In the genomic region with DNA sequence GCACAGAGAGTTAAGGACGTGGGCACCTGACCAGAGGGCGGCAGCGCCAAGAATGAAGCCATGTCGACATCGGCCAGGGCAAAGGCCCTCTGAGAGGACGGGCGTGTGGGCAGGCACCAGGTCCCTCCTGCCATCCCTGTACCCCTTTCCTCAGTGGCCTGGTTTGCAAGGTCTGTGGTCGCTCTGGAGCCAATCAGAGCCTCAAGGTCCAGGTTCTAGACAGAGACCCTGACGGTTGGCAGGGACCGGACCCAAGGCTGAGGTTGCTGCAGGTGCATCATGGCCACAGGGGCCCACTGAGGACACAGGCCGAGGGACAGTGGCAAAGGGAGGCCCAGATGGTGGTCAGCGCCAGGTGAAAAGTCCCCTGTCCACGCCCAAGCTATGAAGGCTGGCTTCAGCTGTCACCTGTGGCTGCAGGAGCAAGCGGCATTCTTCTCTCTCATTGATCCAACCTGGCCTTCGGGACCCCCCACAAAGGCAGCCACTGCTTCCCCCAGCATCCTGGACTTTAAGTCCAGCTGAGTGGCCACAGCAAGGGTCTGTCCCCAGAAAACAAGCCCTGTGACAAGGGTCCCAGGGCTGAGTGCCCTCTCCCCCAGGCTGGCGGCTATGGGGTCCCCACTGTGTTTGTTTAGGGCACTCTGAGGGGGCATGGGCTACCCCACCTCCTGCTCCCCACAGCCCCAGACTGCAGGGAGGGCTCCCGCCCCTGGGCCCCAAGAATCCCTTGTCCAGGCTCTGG, we compare ENCODE assay signal across 30 cellular contexts. TPM values are rescaled to one million over a fixed set of nuclear protein-coding genes. Genes with fewer than 3 reads are reported as not detected.
DNase-seq lines count a peak whose midpoint lies in the region; ATAC-seq and TF ChIP-seq lines count a peak whose summit lies in the region.
"Had no signal": no experiment of that assay in that cellular context is flagged by ENCODE, and none has a peak within 500 bp of the region (broad histone marks: within the 10 kb centered on the region; RNA-seq: fewer than 3 reads in every experiment).

No MANE protein-coding gene starts in this region.

- H2AK5ac ChIP-seq in mesendoderm (ENCODE audit: low read length): no peak overlapping the region

- no peak overlapping the region for H4K5ac ChIP-seq in mesendoderm (ENCODE audit: low read length)

- H3K9me3 ChIP-seq in heart left ventricle: no peaks in the 10 kb centered on the region
- no peaks in the 10 kb centered on the region for H3K9me3 ChIP-seq in right atrium auricular region
- H3K9me3 ChIP-seq: A549, colonic mucosa, testis, vagina had no signal

- no peak overlapping the region for H3K4ac ChIP-seq in mesendoderm (ENCODE audit: low read depth, low read length)

- no peak overlapping the region for H3K9ac ChIP-seq in mesendoderm (ENCODE audit: low read length)

- peaks cover 5% of the 10 kb centered on the region for H3K79me1 ChIP-seq in mesendoderm (ENCODE audit: low read length)

- H2BK5ac ChIP-seq in mesendoderm (ENCODE audit: low read length): no peak overlapping the region

- 89 to 95% (median 94%) methylated on average over 16 to 17 of the region's 17 CpGs for WGBS in heart left ventricle, 4 donors
- WGBS in mesendoderm (ENCODE audit: extremely low coverage, insufficient coverage, low lambda C conversion rate): no CpG with 5 or more reads among the region's 17 CpGs

- H3K18ac ChIP-seq in mesendoderm (ENCODE audit: low read length): no peak overlapping the region

- DNase-seq in heart left ventricle (peak in 3 of 5 donors; percentile 14 to 21 (median 18)), right atrium auricular region (ENCODE audit: low spot score) (no peak), left ventricle myocardium superior (peak; percentile 15), posterior vena cava (ENCODE audit: low spot score) (peak; percentile 55), SIG-M5 treated with dmso at 0.1 percent for 504 hours (lab: John Stamatoyannopoulos, UW; ENCODE audit: unreplicated experiment) (no peak), mesendoderm (no peak), endothelial cell (ENCODE audit: low spot score) (no peak)
- no peak for DNase-seq in stimulated activated CD4-positive, alpha-beta T cell treated with anti-CD3 and anti-CD28 coated beads, Interleukin-4, amount 100 ng/mL, for 4 hours
- DNase-seq: activated CD4-positive, alpha-beta T cell treated with anti-CD3 and anti-CD28 coated beads, Interleukin-2, amount 50 U/mL, for 48 hours; activated CD8-positive, alpha-beta memory T cell treated with anti-CD3 and anti-CD28 coated beads, Interleukin-2, amount 50 U/mL, for 4 hours; activated naive CD4-positive, alpha-beta T cell treated with anti-CD3 and anti-CD28 coated beads, Interleukin-2, amount 10 ng/mL, durations not matched to agents 7 days and 5 days; AML-193; amniotic stem cell; colonic mucosa; DMS 273 treated with DMSO at 0.1 percent for 48 hours; effector memory CD4-positive, alpha-beta T cell; EL; erythroblast; head of caudate nucleus; kidney glomerular epithelial cell; NCI-H446; testis had no signal

- H3K4me1 ChIP-seq in heart left ventricle (peaks cover 0 to 13% (median 0%) of the 10 kb centered on the region in 12 donors), right atrium auricular region (peaks cover 0 to 11% of the 10 kb centered on the region in 2 donors), mesendoderm (ENCODE audit: control insufficient read depth, low read depth, low read length) (no peaks in the 10 kb centered on the region)
- H3K4me1 ChIP-seq: A549, colonic mucosa, testis had no signal

- H4K8ac ChIP-seq in mesendoderm (ENCODE audit: low read depth, low read length): no peak overlapping the region

- H3K27me3 ChIP-seq in heart left ventricle: no peaks in the 10 kb centered on the region
- no peaks in the 10 kb centered on the region for H3K27me3 ChIP-seq in right atrium auricular region
- no peaks in the 10 kb centered on the region for H3K27me3 ChIP-seq in mesendoderm (ENCODE audit: insufficient read depth, low read length, poor library complexity)
- H3K27me3 ChIP-seq: colonic mucosa, testis, vagina had no signal

- no peak overlapping the region for H3K27ac ChIP-seq in heart left ventricle
- no peak overlapping the region for H3K27ac ChIP-seq in right atrium auricular region
- no peak overlapping the region for H3K27ac ChIP-seq in mesendoderm (ENCODE audit: low read depth, low read length)
- H3K27ac ChIP-seq: A549, colonic mucosa, testis, vagina had no signal

- H3K4me2 ChIP-seq in mesendoderm (ENCODE audit: low read length): no peak overlapping the region
- H3K4me2 ChIP-seq: A549, GM23338 had no signal

- H3K56ac ChIP-seq in mesendoderm (ENCODE audit: low read length): no peak overlapping the region

- H3K79me2 ChIP-seq in mesendoderm (ENCODE audit: control insufficient read depth, insufficient read depth, low read length): peaks cover 6% of the 10 kb centered on the region

- no peak for TF ChIP-seq CTCF in heart left ventricle (IDR thresholded peaks at IDR 0.05)
- no peak for TF ChIP-seq CTCF in right atrium auricular region (IDR thresholded peaks at IDR 0.05)
- no peak for TF ChIP-seq CTCF in endothelial cell (IDR thresholded peaks at IDR 0.05; ENCODE audit: unreplicated experiment)

- H3K27ac Mint-ChIP-seq in endothelial cell (ENCODE audit: unreplicated experiment): no peak overlapping the region
- H3K27ac Mint-ChIP-seq: activated naive CD4-positive, alpha-beta T cell treated with anti-CD3 and anti-CD28 coated beads, Interleukin-2, amount 10 ng/mL, durations not matched to agents 7 days and 5 days; activated T-helper 1 cell treated with anti-CD3 and anti-CD28 coated beads, Interleukin-12 subunit alpha, Interleukin-12 subunit beta, Interleukin-2, Interleukin-4 antibody, amounts not matched to agents 30 ng/mL and 10 ng/mL and 1 ng/mL, durations not matched to agents 14 hours and 24 hours and 36 hours; CD8-positive, alpha-beta memory T cell; GM23338; stimulated activated effector memory CD8-positive, alpha-beta T cell treated with anti-CD3 and anti-CD28 coated beads, Interleukin-12 subunit alpha, Interleukin-12 subunit beta, amount 100 ng/mL, for 72 hours had no signal

- H3K36me3 ChIP-seq in heart left ventricle (peaks cover 0 to 3% (median 0%) of the 10 kb centered on the region in 9 donors), right atrium auricular region (no peaks in the 10 kb centered on the region), mesendoderm (ENCODE audit: control insufficient read depth, insufficient read depth, low read length) (no peaks in the 10 kb centered on the region)
- H3K36me3 ChIP-seq: colonic mucosa, vagina had no signal

- no peak overlapping the region for H2BK15ac ChIP-seq in mesendoderm (replicated peaks; ENCODE audit: low read depth)

- no peaks in the 10 kb centered on the region for H3K9me3 Mint-ChIP-seq in endothelial cell (ENCODE audit: unreplicated experiment)
- H3K9me3 Mint-ChIP-seq: activated naive CD4-positive, alpha-beta T cell treated with anti-CD3 and anti-CD28 coated beads, Interleukin-2, amount 10 ng/mL, durations not matched to agents 7 days and 5 days; activated T-helper 1 cell treated with anti-CD3 and anti-CD28 coated beads, Interleukin-12 subunit alpha, Interleukin-12 subunit beta, Interleukin-2, Interleukin-4 antibody, amounts not matched to agents 30 ng/mL and 10 ng/mL and 1 ng/mL, durations not matched to agents 14 hours and 24 hours and 36 hours; CD8-positive, alpha-beta memory T cell; GM23338; memory B cell; stimulated activated effector memory CD8-positive, alpha-beta T cell treated with anti-CD3 and anti-CD28 coated beads, Interleukin-12 subunit alpha, Interleukin-12 subunit beta, amount 100 ng/mL, for 72 hours had no signal

- H3K27me3 Mint-ChIP-seq in endothelial cell (ENCODE audit: unreplicated experiment): peaks cover 5% of the 10 kb centered on the region
- H3K27me3 Mint-ChIP-seq: activated naive CD4-positive, alpha-beta T cell treated with anti-CD3 and anti-CD28 coated beads, Interleukin-2, amount 10 ng/mL, durations not matched to agents 7 days and 5 days; CD8-positive, alpha-beta memory T cell; memory B cell had no signal

- no peak overlapping the region for H2BK120ac ChIP-seq in mesendoderm (ENCODE audit: low read depth, low read length)

- H3K36me3 Mint-ChIP-seq in endothelial cell (ENCODE audit: low read depth, unreplicated experiment): peaks cover 4% of the 10 kb centered on the region
- H3K36me3 Mint-ChIP-seq: activated naive CD4-positive, alpha-beta T cell treated with anti-CD3 and anti-CD28 coated beads, Interleukin-2, amount 10 ng/mL, durations not matched to agents 7 days and 5 days; CD8-positive, alpha-beta memory T cell; stimulated activated effector memory CD8-positive, alpha-beta T cell treated with anti-CD3 and anti-CD28 coated beads, Interleukin-12 subunit alpha, Interleukin-12 subunit beta, amount 100 ng/mL, for 72 hours had no signal

- no peak overlapping the region for H3K4me3 Mint-ChIP-seq in endothelial cell (ENCODE audit: unreplicated experiment)
- H3K4me3 Mint-ChIP-seq: activated naive CD4-positive, alpha-beta T cell treated with anti-CD3 and anti-CD28 coated beads, Interleukin-2, amount 10 ng/mL, durations not matched to agents 7 days and 5 days; activated T-helper 1 cell treated with anti-CD3 and anti-CD28 coated beads, Interleukin-12 subunit alpha, Interleukin-12 subunit beta, Interleukin-2, Interleukin-4 antibody, amounts not matched to agents 30 ng/mL and 10 ng/mL and 1 ng/mL, durations not matched to agents 14 hours and 24 hours and 36 hours; CD8-positive, alpha-beta memory T cell; GM23338; stimulated activated effector memory CD8-positive, alpha-beta T cell treated with anti-CD3 and anti-CD28 coated beads, Interleukin-12 subunit alpha, Interleukin-12 subunit beta, amount 100 ng/mL, for 72 hours had no signal

- no peak overlapping the region for H3K23ac ChIP-seq in mesendoderm (ENCODE audit: low read length)

- H3K4me3 ChIP-seq in heart left ventricle (no peak overlapping the region), right atrium auricular region (no peak overlapping the region), mesendoderm (ENCODE audit: low read length) (no peak overlapping the region)
- H3K4me3 ChIP-seq: A549, colonic mucosa, GM23338, testis, vagina had no signal

- TF ChIP-seq POLR2A in heart left ventricle (IDR thresholded peaks at IDR 0.05): no peak

- intact Hi-C loops in heart left ventricle (cut with DNase I): no loop called here
- intact Hi-C loops in left ventricle myocardium superior (cut with micrococcal nuclease): no loop called here
- intact Hi-C loops in posterior vena cava (cut with DNase I): loop anchor here in 1 of 2 donors (10.0 kb wide), 1 partner anchor 78 kb away; no protein-coding TSS in a partner anchor

- H3K4me1 Mint-ChIP-seq in endothelial cell (ENCODE audit: unreplicated experiment): peaks cover 14% of the 10 kb centered on the region
- H3K4me1 Mint-ChIP-seq: activated naive CD4-positive, alpha-beta T cell treated with anti-CD3 and anti-CD28 coated beads, Interleukin-2, amount 10 ng/mL, durations not matched to agents 7 days and 5 days; CD8-positive, alpha-beta memory T cell had no signal

- ATAC-seq in heart left ventricle (no peak), left ventricle myocardium superior (no peak)
- ATAC-seq: A549; activated CD4-positive, CD25-positive, alpha-beta regulatory T cell treated with anti-CD3 and anti-CD28 coated beads, Interleukin-2, amount 50 U/mL, for 24 hours; GM23338; stimulated activated effector memory CD8-positive, alpha-beta T cell treated with anti-CD3 and anti-CD28 coated beads, Interleukin-12 subunit alpha, Interleukin-12 subunit beta, amount 100 ng/mL, for 72 hours had no signal

RNA-seq across cellular contexts. Expression of gene VAV2, which starts 48.9 kb away (rescaled TPM):
- 1 to 10 TPM; 3.4 to 9.9 (median 5.3) TPM for total RNA-seq in heart left ventricle
- polyA plus RNA-seq in heart left ventricle: 1 to 10 TPM; 3.3 to 6.5 TPM
- total RNA-seq in right atrium auricular region: 1 to 10 TPM; 3.4 to 6.0 TPM
- 6.1 TPM for total RNA-seq in left ventricle myocardium superior
- 10 to 100 TPM; 12.9 to 17.9 TPM for total RNA-seq in posterior vena cava
- 12.2 TPM for polyA plus RNA-seq in mesendoderm (2013, experiment 1 of 2)
- polyA plus RNA-seq in mesendoderm (2013, experiment 2 of 2): 12.3 TPM
- 27.2 TPM for total RNA-seq in endothelial cell (ENCODE audit: unreplicated experiment)

Comparison
In these comparisons a context has a peak if more than half of its experiments do, and no peak if none do; other contexts are left out.
1. DNase-seq: peak in heart left ventricle (3 of 5), left ventricle myocardium superior (single experiment) and posterior vena cava (single experiment); none in right atrium auricular region (single experiment), SIG-M5 treated with dmso at 0.1 percent for 504 hours (single experiment), mesendoderm (single experiment), endothelial cell (single experiment) and stimulated activated CD4-positive, alpha-beta T cell treated with anti-CD3 and anti-CD28 coated beads, Interleukin-4, amount 100 ng/mL, for 4 hours (0 of 2).